Comparison of ENCODE assay signal across 11 cellular contexts in genomic region chrX:1557442-1557841, GRCh38. TPM values are rescaled to one million over a fixed set of nuclear protein-coding genes. Genes with fewer than 3 reads are reported as not detected.
A peak's percentile ranks its signal among the peaks of the same experiment; 100 is the strongest.
DNase-seq lines count a peak whose midpoint lies in the region; ATAC-seq and TF ChIP-seq lines count a peak whose summit lies in the region.
"Not testable (repeated sequence)": the region's sequence is repeated elsewhere in the genome, so short reads cannot be mapped to it uniquely, and the experiment has no call there.
"Had no signal": no experiment of that assay in that cellular context is flagged by ENCODE, and none has a peak within 500 bp of the region (broad histone marks: within the 10 kb centered on the region; RNA-seq: fewer than 3 reads in every experiment).

No MANE protein-coding gene starts in this region.

- not testable (repeated sequence) for TF ChIP-seq CTCF in HEK293 (tag by site-specific recombination; IDR thresholded peaks at IDR 0.05)

- intact Hi-C loops in activated CD4-positive, alpha-beta T cell treated with anti-CD3 and anti-CD28 coated beads for 36 hours (cut with DNase I, micrococcal nuclease), result not testable (repeated sequence)

- H3K9me3 Mint-ChIP-seq in CD4-positive, CD25-positive, alpha-beta regulatory T cell, result peaks cover under 1 to 15% (median 6%) of the 10 kb centered on the region in 7 donors
- H3K9me3 Mint-ChIP-seq in activated CD4-positive, alpha-beta T cell treated with anti-CD3 and anti-CD28 coated beads for 36 hours (ENCODE audit: low read depth); activated T-cell treated with anti-CD3 and anti-CD28 coated beads, Interleukin-2, amount 50 U/mL, for 72 hours: not testable (repeated sequence)
- H3K9me3 Mint-ChIP-seq in effector memory CD8-positive, alpha-beta T cell, result peaks cover 9 to 11% of the 10 kb centered on the region in 2 donors
- peaks cover 5 to 29% (median 16%) of the 10 kb centered on the region in 7 donors for H3K9me3 Mint-ChIP-seq in naive B cell

- H3K27me3 ChIP-seq in CD4-positive, CD25-positive, alpha-beta regulatory T cell (ENCODE audit: control insufficient read depth, insufficient read depth, low read length), result not testable (repeated sequence)

- ATAC-seq in CD4-positive, CD25-positive, alpha-beta regulatory T cell (ENCODE audit: low read depth in 2 of 2); activated CD4-positive, alpha-beta T cell treated with anti-CD3 and anti-CD28 coated beads for 36 hours; activated T-cell treated with anti-CD3 and anti-CD28 coated beads, Interleukin-2, amount 50 U/mL, for 72 hours (replicated peaks in 1 of 2); effector memory CD8-positive, alpha-beta T cell (replicated peaks); naive B cell (ENCODE audit: low read depth in 2 of 2); stimulated activated naive CD8-positive, alpha-beta T cell treated with anti-CD3 and anti-CD28 coated beads, Interleukin-15, Interleukin-2, amounts not matched to agents 100 U/mL and 50 U/mL, for 24 hours: not testable (repeated sequence)

- H3K4me1 Mint-ChIP-seq in CD4-positive, CD25-positive, alpha-beta regulatory T cell, result peaks cover 27 to 84% (median 47%) of the 10 kb centered on the region in 4 donors
- peaks cover 39% of the 10 kb centered on the region for H3K4me1 Mint-ChIP-seq in activated CD4-positive, alpha-beta T cell treated with anti-CD3 and anti-CD28 coated beads for 36 hours
- peaks cover 23% of the 10 kb centered on the region for H3K4me1 Mint-ChIP-seq in activated T-cell treated with anti-CD3 and anti-CD28 coated beads, Interleukin-2, amount 50 U/mL, for 72 hours (ENCODE audit: low read depth)
- peaks cover 42 to 54% of the 10 kb centered on the region in 2 donors for H3K4me1 Mint-ChIP-seq in effector memory CD8-positive, alpha-beta T cell (ENCODE audit: low read depth in 2 of 2)
- peaks cover 40 to 67% (median 51%) of the 10 kb centered on the region in 3 donors for H3K4me1 Mint-ChIP-seq in naive B cell

- CTCF ChIA-PET in HEK293 (lab: Yijun Ruan, JAX); activated CD4-positive, alpha-beta T cell treated with anti-CD3 and anti-CD28 coated beads for 36 hours (lab: Charles Lee): not testable (repeated sequence)

- not testable (repeated sequence) for H3K36me3 ChIP-seq in CD4-positive, CD25-positive, alpha-beta regulatory T cell (ENCODE audit: control insufficient read depth, insufficient read depth, low read length); HEK293 (ENCODE audit: control insufficient read depth in 2 of 2, insufficient read depth in 1 of 2, low read length in 2 of 2)

- H3K9me3 ChIP-seq in CD4-positive, CD25-positive, alpha-beta regulatory T cell (ENCODE audit: control insufficient read depth in 2 of 2, low read length in 2 of 2); HEK293 (ENCODE audit: control insufficient read depth, insufficient read depth, low read depth, low read length): not testable (repeated sequence)

- peak overlapping the region; percentile 60 to 92 (median 62) for H3K27ac Mint-ChIP-seq in CD4-positive, CD25-positive, alpha-beta regulatory T cell
- peak overlapping the region; percentile 16 for H3K27ac Mint-ChIP-seq in activated CD4-positive, alpha-beta T cell treated with anti-CD3 and anti-CD28 coated beads for 36 hours
- H3K27ac Mint-ChIP-seq in activated T-cell treated with anti-CD3 and anti-CD28 coated beads, Interleukin-2, amount 50 U/mL, for 72 hours, result peak overlapping the region; percentile 84
- H3K27ac Mint-ChIP-seq in effector memory CD8-positive, alpha-beta T cell, result peak overlapping the region; percentile 87 to 92
- H3K27ac Mint-ChIP-seq in naive B cell, result peak overlapping the region in 4 of 6 donors; percentile 13 to 78 (median 52)

- peaks cover 14% of the 10 kb centered on the region for H3K36me3 Mint-ChIP-seq in CD4-positive, CD25-positive, alpha-beta regulatory T cell
- H3K36me3 Mint-ChIP-seq in activated CD4-positive, alpha-beta T cell treated with anti-CD3 and anti-CD28 coated beads for 36 hours (ENCODE audit: low read depth); activated T-cell treated with anti-CD3 and anti-CD28 coated beads, Interleukin-2, amount 50 U/mL, for 72 hours (ENCODE audit: insufficient read depth in 2 of 2); effector memory CD8-positive, alpha-beta T cell (ENCODE audit: insufficient read depth): not testable (repeated sequence)
- H3K36me3 Mint-ChIP-seq in naive B cell, result peaks cover 13 to 18% of the 10 kb centered on the region in 2 donors

- not testable (repeated sequence) for H3K27me3 Mint-ChIP-seq in CD4-positive, CD25-positive, alpha-beta regulatory T cell; activated CD4-positive, alpha-beta T cell treated with anti-CD3 and anti-CD28 coated beads for 36 hours; activated T-cell treated with anti-CD3 and anti-CD28 coated beads, Interleukin-2, amount 50 U/mL, for 72 hours (ENCODE audit: low read depth); effector memory CD8-positive, alpha-beta T cell; naive B cell

- H3K4me3 Mint-ChIP-seq in CD4-positive, CD25-positive, alpha-beta regulatory T cell, result peak overlapping the region in 3 of 4 donors; percentile 4 to 61 (median 48)
- H3K4me3 Mint-ChIP-seq in activated CD4-positive, alpha-beta T cell treated with anti-CD3 and anti-CD28 coated beads for 36 hours; activated T-cell treated with anti-CD3 and anti-CD28 coated beads, Interleukin-2, amount 50 U/mL, for 72 hours; effector memory CD8-positive, alpha-beta T cell: not testable (repeated sequence)
- H3K4me3 Mint-ChIP-seq in naive B cell, result peak overlapping the region in 1 of 8 donors; percentile 17

- H3K4me1 ChIP-seq in CD4-positive, CD25-positive, alpha-beta regulatory T cell (ENCODE audit: control insufficient read depth, insufficient read depth, low read length, poor library complexity, severe bottlenecking), result peaks cover 46% of the 10 kb centered on the region
- H3K4me1 ChIP-seq in HEK293 (ENCODE audit: control insufficient read depth, insufficient read depth, low read length), result not testable (repeated sequence)

- POLR2A ChIA-PET in HEK293 (lab: Yijun Ruan, JAX); activated CD4-positive, alpha-beta T cell treated with anti-CD3 and anti-CD28 coated beads for 36 hours (lab: Charles Lee): not testable (repeated sequence)

- not testable (repeated sequence) for DNase-seq in CD4-positive, CD25-positive, alpha-beta regulatory T cell; activated CD4-positive, alpha-beta T cell treated with anti-CD3 and anti-CD28 coated beads for 36 hours; activated T-cell treated with anti-CD3 and anti-CD28 coated beads, Interleukin-2, amount 50 U/mL, for 72 hours; effector memory CD8-positive, alpha-beta T cell; naive B cell
- DNase-seq in stimulated activated naive CD8-positive, alpha-beta T cell treated with anti-CD3 and anti-CD28 coated beads, Interleukin-15, Interleukin-2, amounts not matched to agents 100 U/mL and 50 U/mL, for 24 hours, result peak; percentile 1

- not testable (repeated sequence) for H3K4me3 ChIP-seq in CD4-positive, CD25-positive, alpha-beta regulatory T cell (ENCODE audit: low read depth, low read length); HEK293 (ENCODE audit: low read depth, low read length)

- H3K27ac ChIP-seq in CD4-positive, CD25-positive, alpha-beta regulatory T cell (ENCODE audit: insufficient read depth, low read length, poor library complexity, severe bottlenecking); HEK293 (ENCODE audit: extremely low read depth, low read depth, low read length): not testable (repeated sequence)

TF ChIP-seq in HEK293, 187 proteins besides CTCF, POLR2A, EP300 and RAD21:
- peak; percentile 56 for TF ChIP-seq ZNF366 (tag by site-specific recombination; conservative IDR thresholded peaks at IDR 0.05)
- 0 out of 2 replicates have a peak, but pooled peaks have one; percentile 9 for TF ChIP-seq ZNF121 (tag by site-specific recombination; IDR thresholded peaks at IDR 0.05)
- peak; percentile 60; the same call in 1 of the 2 replicates for TF ChIP-seq ZBTB17 (tag by site-specific recombination; IDR thresholded peaks at IDR 0.05)

RNA-seq across cellular contexts. Expression of gene P2RY8, which starts 20.5 kb away (rescaled TPM):
- total RNA-seq in CD4-positive, CD25-positive, alpha-beta regulatory T cell, result 158 TPM
- polyA plus RNA-seq in CD4-positive, CD25-positive, alpha-beta regulatory T cell, result 100 to 1,000 TPM; 189 to 222 (median 207) TPM
- 10 to 100 TPM; 19.8 to 21.2 TPM for total RNA-seq in activated CD4-positive, alpha-beta T cell treated with anti-CD3 and anti-CD28 coated beads for 36 hours
- total RNA-seq in activated T-cell treated with anti-CD3 and anti-CD28 coated beads, Interleukin-2, amount 50 U/mL, for 72 hours, result 10 to 100 TPM; 40.1 to 45.7 TPM
- 100 to 1,000 TPM; 227 to 320 (median 275) TPM for polyA plus RNA-seq in naive B cell (ENCODE audit: low read depth in 6 of 6)
- total RNA-seq: A673, GM23248 had no signal
- polyA plus RNA-seq: BJ, GM23248 had no signal

RNA-seq across cellular contexts. Expression of gene AKAP17A, which starts 34.0 kb away (rescaled TPM):
- total RNA-seq in CD4-positive, CD25-positive, alpha-beta regulatory T cell, result 108 TPM
- polyA plus RNA-seq in CD4-positive, CD25-positive, alpha-beta regulatory T cell, result 10 to 100 TPM; 11.0 to 14.8 (median 13.7) TPM
- total RNA-seq in activated CD4-positive, alpha-beta T cell treated with anti-CD3 and anti-CD28 coated beads for 36 hours, result 10 to 100 TPM; 49.7 to 51.2 TPM
- total RNA-seq in activated T-cell treated with anti-CD3 and anti-CD28 coated beads, Interleukin-2, amount 50 U/mL, for 72 hours, result 10 to 100 TPM; 71.6 to 73.9 TPM
- 10 to 100 TPM; 14.2 to 69.9 (median 21.2) TPM for polyA plus RNA-seq in naive B cell (ENCODE audit: low read depth in 6 of 6)

RNA-seq across cellular contexts. Expression of gene ASMT, which starts 57.4 kb away (rescaled TPM):
- not detected for total RNA-seq in CD4-positive, CD25-positive, alpha-beta regulatory T cell
- under 1 TPM in 3 of 4 donors, not detected in 1; 0.19 to 1.00 (median 0.91) TPM for polyA plus RNA-seq in CD4-positive, CD25-positive, alpha-beta regulatory T cell
- under 1 TPM; 0.51 to 0.82 TPM for total RNA-seq in activated CD4-positive, alpha-beta T cell treated with anti-CD3 and anti-CD28 coated beads for 36 hours
- total RNA-seq in activated T-cell treated with anti-CD3 and anti-CD28 coated beads, Interleukin-2, amount 50 U/mL, for 72 hours, result under 1 TPM; 0.21 to 0.70 TPM
- not detected for polyA plus RNA-seq in naive B cell (ENCODE audit: low read depth in 6 of 6)
- total RNA-seq: A673, GM23248 had no signal
- polyA plus RNA-seq: BJ, CD14-positive monocyte, GM23248 had no signal

Comparison
In these comparisons a context has a peak if more than half of its experiments do, and no peak if none do; other contexts are left out.
1. H3K27ac Mint-ChIP-seq: peak in every context shown above with its lines; median percentile 90 in effector memory CD8-positive, alpha-beta T cell; 84 in activated T-cell treated with anti-CD3 and anti-CD28 coated beads, Interleukin-2, amount 50 U/mL, for 72 hours; 62 in CD4-positive, CD25-positive, alpha-beta regulatory T cell; 52 in naive B cell; 16 in activated CD4-positive, alpha-beta T cell treated with anti-CD3 and anti-CD28 coated beads for 36 hours.